In the genomic region with DNA sequence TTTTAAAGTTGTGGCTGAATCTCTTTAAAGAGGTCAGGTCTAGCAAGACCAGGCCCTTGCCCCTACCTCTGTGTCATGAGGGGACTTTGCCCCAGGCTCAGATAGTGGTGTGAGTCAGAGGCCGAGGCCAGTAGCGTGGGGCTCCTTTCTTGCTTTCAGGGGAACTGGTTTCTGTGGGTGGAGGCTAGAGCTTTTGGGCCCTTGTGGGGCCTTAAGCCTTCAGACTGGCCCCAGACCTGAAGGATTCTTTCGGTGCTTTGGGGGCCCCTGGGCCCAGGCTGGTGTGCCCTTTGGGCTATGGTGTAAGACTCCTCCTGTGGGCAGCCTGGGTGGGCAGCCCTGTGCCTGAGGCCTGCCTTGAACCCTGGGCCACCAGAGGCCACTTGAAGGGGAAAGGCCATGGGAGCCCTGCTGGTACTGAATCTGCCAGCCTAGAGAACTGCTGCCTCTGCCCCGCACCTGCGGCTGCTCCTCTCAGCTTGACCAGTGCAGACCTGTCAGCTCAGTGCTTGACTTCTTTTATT, we compare ENCODE assay signal across 1 cellular context.
TF ChIP-seq lines count a peak whose summit lies in the region.

No MANE protein-coding gene starts in this region.

TF ChIP-seq in HepG2, 621 proteins besides CTCF, POLR2A, EP300 and RAD21 (continued from another document and continues in another):
- TF ChIP-seq, protein P1, sequence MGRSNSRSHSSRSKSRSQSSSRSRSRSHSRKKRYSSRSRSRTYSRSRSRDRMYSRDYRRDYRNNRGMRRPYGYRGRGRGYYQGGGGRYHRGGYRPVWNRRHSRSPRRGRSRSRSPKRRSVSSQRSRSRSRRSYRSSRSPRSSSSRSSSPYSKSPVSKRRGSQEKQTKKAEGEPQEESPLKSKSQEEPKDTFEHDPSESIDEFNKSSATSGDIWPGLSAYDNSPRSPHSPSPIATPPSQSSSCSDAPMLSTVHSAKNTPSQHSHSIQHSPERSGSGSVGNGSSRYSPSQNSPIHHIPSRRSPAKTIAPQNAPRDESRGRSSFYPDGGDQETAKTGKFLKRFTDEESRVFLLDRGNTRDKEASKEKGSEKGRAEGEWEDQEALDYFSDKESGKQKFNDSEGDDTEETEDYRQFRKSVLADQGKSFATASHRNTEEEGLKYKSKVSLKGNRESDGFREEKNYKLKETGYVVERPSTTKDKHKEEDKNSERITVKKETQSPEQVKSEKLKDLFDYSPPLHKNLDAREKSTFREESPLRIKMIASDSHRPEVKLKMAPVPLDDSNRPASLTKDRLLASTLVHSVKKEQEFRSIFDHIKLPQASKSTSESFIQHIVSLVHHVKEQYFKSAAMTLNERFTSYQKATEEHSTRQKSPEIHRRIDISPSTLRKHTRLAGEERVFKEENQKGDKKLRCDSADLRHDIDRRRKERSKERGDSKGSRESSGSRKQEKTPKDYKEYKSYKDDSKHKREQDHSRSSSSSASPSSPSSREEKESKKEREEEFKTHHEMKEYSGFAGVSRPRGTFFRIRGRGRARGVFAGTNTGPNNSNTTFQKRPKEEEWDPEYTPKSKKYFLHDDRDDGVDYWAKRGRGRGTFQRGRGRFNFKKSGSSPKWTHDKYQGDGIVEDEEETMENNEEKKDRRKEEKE (IDR thresholded peaks at IDR 0.05) = no peak
- peak; percentile 25; the same call in 1 of the 2 replicates for TF ChIP-seq SP5 (CRISPR knock-in tag; IDR thresholded peaks at IDR 0.05; ENCODE audit: borderline replicate concordance, low read depth)
- TF ChIP-seq MIXL1 (CRISPR knock-in tag; IDR thresholded peaks at IDR 0.05) = no peak
- no peak for TF ChIP-seq MAFK (conservative IDR thresholded peaks at IDR 0.05 in 1 of 2, IDR thresholded peaks at IDR 0.05 in 1 of 2; ENCODE audit: low read length in 2 of 2)
- no peak for TF ChIP-seq SOX13 (IDR thresholded peaks at IDR 0.05)
- TF ChIP-seq SOX13 (CRISPR knock-in tag; conservative IDR thresholded peaks at IDR 0.05 in 1 of 2, IDR thresholded peaks at IDR 0.05 in 1 of 2) = 0 out of 4 replicates have a peak, but pooled peaks of 1 of the 2 experiments have one; percentile 10
- TF ChIP-seq ZNF329 (CRISPR knock-in tag; IDR thresholded peaks at IDR 0.05; ENCODE audit: low read depth) = no peak
- no peak for TF ChIP-seq JARID2 (CRISPR knock-in tag; IDR thresholded peaks at IDR 0.05; ENCODE audit: insufficient replicate concordance)
- TF ChIP-seq ZNF501 (CRISPR knock-in tag; IDR thresholded peaks at IDR 0.05) = peak; percentile 63
- peak; percentile 39 for TF ChIP-seq POLR2AphosphoS5 (IDR thresholded peaks at IDR 0.05; ENCODE audit: low read depth, low read length)
- TF ChIP-seq, protein P2, sequence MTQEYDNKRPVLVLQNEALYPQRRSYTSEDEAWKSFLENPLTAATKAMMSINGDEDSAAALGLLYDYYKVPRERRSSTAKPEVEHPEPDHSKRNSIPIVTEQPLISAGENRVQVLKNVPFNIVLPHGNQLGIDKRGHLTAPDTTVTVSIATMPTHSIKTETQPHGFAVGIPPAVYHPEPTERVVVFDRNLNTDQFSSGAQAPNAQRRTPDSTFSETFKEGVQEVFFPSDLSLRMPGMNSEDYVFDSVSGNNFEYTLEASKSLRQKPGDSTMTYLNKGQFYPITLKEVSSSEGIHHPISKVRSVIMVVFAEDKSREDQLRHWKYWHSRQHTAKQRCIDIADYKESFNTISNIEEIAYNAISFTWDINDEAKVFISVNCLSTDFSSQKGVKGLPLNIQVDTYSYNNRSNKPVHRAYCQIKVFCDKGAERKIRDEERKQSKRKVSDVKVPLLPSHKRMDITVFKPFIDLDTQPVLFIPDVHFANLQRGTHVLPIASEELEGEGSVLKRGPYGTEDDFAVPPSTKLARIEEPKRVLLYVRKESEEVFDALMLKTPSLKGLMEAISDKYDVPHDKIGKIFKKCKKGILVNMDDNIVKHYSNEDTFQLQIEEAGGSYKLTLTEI (CRISPR knock-in tag; conservative IDR thresholded peaks at IDR 0.05) = no peak
- peak; percentile 49; the same call in 1 of the 2 replicates for TF ChIP-seq ZNF782 (CRISPR knock-in tag; IDR thresholded peaks at IDR 0.05; ENCODE audit: borderline replicate concordance)
- TF ChIP-seq GPN1 (CRISPR knock-in tag; IDR thresholded peaks at IDR 0.05; ENCODE audit: borderline replicate concordance) = no peak
- no peak for TF ChIP-seq ZNF550 (CRISPR knock-in tag; IDR thresholded peaks at IDR 0.05; ENCODE audit: borderline replicate concordance)
- TF ChIP-seq, protein P3, sequence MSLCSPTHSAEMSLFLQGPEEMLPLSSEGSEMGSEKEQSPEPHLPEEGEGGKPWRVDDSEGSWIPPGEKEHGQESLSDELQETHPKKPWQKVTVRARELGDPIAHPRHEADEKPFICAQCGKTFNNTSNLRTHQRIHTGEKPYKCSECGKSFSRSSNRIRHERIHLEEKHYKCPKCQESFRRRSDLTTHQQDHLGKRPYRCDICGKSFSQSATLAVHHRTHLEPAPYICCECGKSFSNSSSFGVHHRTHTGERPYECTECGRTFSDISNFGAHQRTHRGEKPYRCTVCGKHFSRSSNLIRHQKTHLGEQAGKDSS (CRISPR knock-in tag; IDR thresholded peaks at IDR 0.05; ENCODE audit: borderline replicate concordance, low read depth) = no peak
- peak; percentile 59; the same call in 1 of the 2 replicates for TF ChIP-seq RXRA (CRISPR knock-in tag; IDR thresholded peaks at IDR 0.05)
- TF ChIP-seq ZMYM4 (CRISPR knock-in tag; IDR thresholded peaks at IDR 0.05) = peak; percentile 32; the same call in 1 of the 2 replicates
- TF ChIP-seq TBX2 (CRISPR knock-in tag; IDR thresholded peaks at IDR 0.05; ENCODE audit: borderline replicate concordance) = peak; percentile 44; the same call in 1 of the 2 replicates
- TF ChIP-seq ATAD3A (CRISPR knock-in tag; IDR thresholded peaks at IDR 0.05) = no peak
- no peak for TF ChIP-seq ZNF747 (CRISPR knock-in tag; IDR thresholded peaks at IDR 0.05; ENCODE audit: borderline replicate concordance)
- TF ChIP-seq MTF1 (CRISPR knock-in tag; IDR thresholded peaks at IDR 0.05) = no peak
- no peak for TF ChIP-seq MTF2 (CRISPR knock-in tag; IDR thresholded peaks at IDR 0.05; ENCODE audit: borderline replicate concordance)
- 0 out of 2 replicates have a peak, but pooled peaks have one; percentile 41 for TF ChIP-seq NAIF1 (CRISPR knock-in tag; IDR thresholded peaks at IDR 0.05; ENCODE audit: borderline replicate concordance)
- TF ChIP-seq ZNF552 (CRISPR knock-in tag; IDR thresholded peaks at IDR 0.05; ENCODE audit: borderline replicate concordance) = no peak
- TF ChIP-seq ZIK1 (CRISPR knock-in tag; IDR thresholded peaks at IDR 0.05; ENCODE audit: borderline replicate concordance, low read depth) = 0 out of 2 replicates have a peak, but pooled peaks have one; percentile 41
- no peak for TF ChIP-seq PRPF4 (IDR thresholded peaks at IDR 0.05; ENCODE audit: low read depth, low read length, poor library complexity, severe bottlenecking)
- no peak for TF ChIP-seq PRMT3 (CRISPR knock-in tag; IDR thresholded peaks at IDR 0.05; ENCODE audit: borderline replicate concordance, low read depth)
- TF ChIP-seq, protein P4, sequence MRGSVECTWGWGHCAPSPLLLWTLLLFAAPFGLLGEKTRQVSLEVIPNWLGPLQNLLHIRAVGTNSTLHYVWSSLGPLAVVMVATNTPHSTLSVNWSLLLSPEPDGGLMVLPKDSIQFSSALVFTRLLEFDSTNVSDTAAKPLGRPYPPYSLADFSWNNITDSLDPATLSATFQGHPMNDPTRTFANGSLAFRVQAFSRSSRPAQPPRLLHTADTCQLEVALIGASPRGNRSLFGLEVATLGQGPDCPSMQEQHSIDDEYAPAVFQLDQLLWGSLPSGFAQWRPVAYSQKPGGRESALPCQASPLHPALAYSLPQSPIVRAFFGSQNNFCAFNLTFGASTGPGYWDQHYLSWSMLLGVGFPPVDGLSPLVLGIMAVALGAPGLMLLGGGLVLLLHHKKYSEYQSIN (CRISPR knock-in tag; IDR thresholded peaks at IDR 0.05; ENCODE audit: borderline replicate concordance) = no peak
- TF ChIP-seq, protein P5, sequence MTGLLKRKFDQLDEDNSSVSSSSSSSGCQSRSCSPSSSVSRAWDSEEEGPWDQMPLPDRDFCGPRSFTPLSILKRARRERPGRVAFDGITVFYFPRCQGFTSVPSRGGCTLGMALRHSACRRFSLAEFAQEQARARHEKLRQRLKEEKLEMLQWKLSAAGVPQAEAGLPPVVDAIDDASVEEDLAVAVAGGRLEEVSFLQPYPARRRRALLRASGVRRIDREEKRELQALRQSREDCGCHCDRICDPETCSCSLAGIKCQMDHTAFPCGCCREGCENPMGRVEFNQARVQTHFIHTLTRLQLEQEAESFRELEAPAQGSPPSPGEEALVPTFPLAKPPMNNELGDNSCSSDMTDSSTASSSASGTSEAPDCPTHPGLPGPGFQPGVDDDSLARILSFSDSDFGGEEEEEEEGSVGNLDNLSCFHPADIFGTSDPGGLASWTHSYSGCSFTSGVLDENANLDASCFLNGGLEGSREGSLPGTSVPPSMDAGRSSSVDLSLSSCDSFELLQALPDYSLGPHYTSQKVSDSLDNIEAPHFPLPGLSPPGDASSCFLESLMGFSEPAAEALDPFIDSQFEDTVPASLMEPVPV (CRISPR knock-in tag; IDR thresholded peaks at IDR 0.05) = no peak
- TF ChIP-seq, protein P6, sequence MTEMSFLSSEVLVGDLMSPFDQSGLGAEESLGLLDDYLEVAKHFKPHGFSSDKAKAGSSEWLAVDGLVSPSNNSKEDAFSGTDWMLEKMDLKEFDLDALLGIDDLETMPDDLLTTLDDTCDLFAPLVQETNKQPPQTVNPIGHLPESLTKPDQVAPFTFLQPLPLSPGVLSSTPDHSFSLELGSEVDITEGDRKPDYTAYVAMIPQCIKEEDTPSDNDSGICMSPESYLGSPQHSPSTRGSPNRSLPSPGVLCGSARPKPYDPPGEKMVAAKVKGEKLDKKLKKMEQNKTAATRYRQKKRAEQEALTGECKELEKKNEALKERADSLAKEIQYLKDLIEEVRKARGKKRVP (CRISPR knock-in tag; IDR thresholded peaks at IDR 0.05) = no peak
- TF ChIP-seq ZNF383 (CRISPR knock-in tag; IDR thresholded peaks at IDR 0.05; ENCODE audit: borderline replicate concordance) = no peak
- TF ChIP-seq, protein P7, sequence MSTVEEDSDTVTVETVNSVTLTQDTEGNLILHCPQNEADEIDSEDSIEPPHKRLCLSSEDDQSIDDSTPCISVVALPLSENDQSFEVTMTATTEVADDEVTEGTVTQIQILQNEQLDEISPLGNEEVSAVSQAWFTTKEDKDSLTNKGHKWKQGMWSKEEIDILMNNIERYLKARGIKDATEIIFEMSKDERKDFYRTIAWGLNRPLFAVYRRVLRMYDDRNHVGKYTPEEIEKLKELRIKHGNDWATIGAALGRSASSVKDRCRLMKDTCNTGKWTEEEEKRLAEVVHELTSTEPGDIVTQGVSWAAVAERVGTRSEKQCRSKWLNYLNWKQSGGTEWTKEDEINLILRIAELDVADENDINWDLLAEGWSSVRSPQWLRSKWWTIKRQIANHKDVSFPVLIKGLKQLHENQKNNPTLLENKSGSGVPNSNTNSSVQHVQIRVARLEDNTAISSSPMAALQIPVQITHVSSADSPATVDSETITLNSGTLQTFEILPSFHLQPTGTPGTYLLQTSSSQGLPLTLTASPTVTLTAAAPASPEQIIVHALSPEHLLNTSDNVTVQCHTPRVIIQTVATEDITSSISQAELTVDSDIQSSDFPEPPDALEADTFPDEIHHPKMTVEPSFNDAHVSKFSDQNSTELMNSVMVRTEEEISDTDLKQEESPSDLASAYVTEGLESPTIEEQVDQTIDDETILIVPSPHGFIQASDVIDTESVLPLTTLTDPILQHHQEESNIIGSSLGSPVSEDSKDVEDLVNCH (CRISPR knock-in tag; IDR thresholded peaks at IDR 0.05) = no peak
- peak; percentile 34; the same call in 1 of the 2 replicates for TF ChIP-seq MTA1 (CRISPR knock-in tag; IDR thresholded peaks at IDR 0.05; ENCODE audit: borderline replicate concordance)
- no peak for TF ChIP-seq ZC3H4 (CRISPR knock-in tag; IDR thresholded peaks at IDR 0.05; ENCODE audit: borderline replicate concordance)
- TF ChIP-seq ZNF530 (CRISPR knock-in tag; IDR thresholded peaks at IDR 0.05; ENCODE audit: low read depth) = no peak
- TF ChIP-seq RARA (CRISPR knock-in tag; IDR thresholded peaks at IDR 0.05) = peak; percentile 78; the same call in 1 of the 2 replicates
- no peak for TF ChIP-seq ZNF878 (CRISPR knock-in tag; IDR thresholded peaks at IDR 0.05)
- no peak for TF ChIP-seq SIX4 (CRISPR knock-in tag; IDR thresholded peaks at IDR 0.05)
- peak; percentile 70; the same call in 1 of the 2 replicates for TF ChIP-seq KLF6 (CRISPR knock-in tag; IDR thresholded peaks at IDR 0.05)
- no peak for TF ChIP-seq CCAR2 (optimal IDR thresholded peaks at IDR 0.05; ENCODE audit: low read depth, low read length)
- peak; percentile 27; the same call in 1 of the 2 replicates for TF ChIP-seq IRF2 (CRISPR knock-in tag; IDR thresholded peaks at IDR 0.05)
- TF ChIP-seq SPEN (CRISPR knock-in tag; IDR thresholded peaks at IDR 0.05; ENCODE audit: low read depth) = no peak
- TF ChIP-seq, protein P8, sequence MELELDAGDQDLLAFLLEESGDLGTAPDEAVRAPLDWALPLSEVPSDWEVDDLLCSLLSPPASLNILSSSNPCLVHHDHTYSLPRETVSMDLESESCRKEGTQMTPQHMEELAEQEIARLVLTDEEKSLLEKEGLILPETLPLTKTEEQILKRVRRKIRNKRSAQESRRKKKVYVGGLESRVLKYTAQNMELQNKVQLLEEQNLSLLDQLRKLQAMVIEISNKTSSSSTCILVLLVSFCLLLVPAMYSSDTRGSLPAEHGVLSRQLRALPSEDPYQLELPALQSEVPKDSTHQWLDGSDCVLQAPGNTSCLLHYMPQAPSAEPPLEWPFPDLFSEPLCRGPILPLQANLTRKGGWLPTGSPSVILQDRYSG (CRISPR knock-in tag; IDR thresholded peaks at IDR 0.05) = no peak
- TF ChIP-seq ELF3 (CRISPR knock-in tag; IDR thresholded peaks at IDR 0.05) = peak; percentile 18; the same call in 1 of the 2 replicates
- TF ChIP-seq, protein P9, sequence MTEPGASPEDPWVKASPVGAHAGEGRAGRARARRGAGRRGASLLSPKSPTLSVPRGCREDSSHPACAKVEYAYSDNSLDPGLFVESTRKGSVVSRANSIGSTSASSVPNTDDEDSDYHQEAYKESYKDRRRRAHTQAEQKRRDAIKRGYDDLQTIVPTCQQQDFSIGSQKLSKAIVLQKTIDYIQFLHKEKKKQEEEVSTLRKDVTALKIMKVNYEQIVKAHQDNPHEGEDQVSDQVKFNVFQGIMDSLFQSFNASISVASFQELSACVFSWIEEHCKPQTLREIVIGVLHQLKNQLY (CRISPR knock-in tag; IDR thresholded peaks at IDR 0.05) = peak; percentile 43; the same call in 1 of the 2 replicates
- TF ChIP-seq, protein P10, sequence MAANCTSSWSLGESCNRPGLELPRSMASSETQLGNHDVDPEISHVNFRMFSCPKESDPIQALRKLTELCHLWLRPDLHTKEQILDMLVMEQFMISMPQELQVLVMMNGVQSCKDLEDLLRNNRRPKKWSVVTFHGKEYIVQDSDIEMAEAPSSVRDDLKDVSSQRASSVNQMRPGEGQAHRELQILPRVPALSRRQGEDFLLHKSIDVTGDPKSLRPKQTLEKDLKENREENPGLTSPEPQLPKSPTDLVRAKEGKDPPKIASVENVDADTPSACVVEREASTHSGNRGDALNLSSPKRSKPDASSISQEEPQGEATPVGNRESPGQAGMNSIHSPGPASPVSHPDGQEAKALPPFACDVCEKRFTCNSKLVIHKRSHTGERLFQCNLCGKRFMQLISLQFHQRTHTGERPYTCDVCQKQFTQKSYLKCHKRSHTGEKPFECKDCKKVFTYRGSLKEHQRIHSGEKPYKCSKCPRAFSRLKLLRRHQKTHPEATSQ (CRISPR knock-in tag; IDR thresholded peaks at IDR 0.05; ENCODE audit: borderline replicate concordance) = no peak
- TF ChIP-seq, protein P11, sequence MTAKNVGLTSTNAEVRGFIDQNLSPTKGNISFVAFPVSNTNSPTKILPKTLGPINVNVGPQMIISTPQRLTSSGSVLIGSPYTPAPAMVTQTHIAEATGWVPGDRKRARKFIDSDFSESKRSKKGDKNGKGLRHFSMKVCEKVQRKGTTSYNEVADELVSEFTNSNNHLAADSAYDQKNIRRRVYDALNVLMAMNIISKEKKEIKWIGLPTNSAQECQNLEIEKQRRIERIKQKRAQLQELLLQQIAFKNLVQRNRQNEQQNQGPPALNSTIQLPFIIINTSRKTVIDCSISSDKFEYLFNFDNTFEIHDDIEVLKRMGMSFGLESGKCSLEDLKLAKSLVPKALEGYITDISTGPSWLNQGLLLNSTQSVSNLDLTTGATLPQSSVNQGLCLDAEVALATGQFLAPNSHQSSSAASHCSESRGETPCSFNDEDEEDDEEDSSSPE (CRISPR knock-in tag; IDR thresholded peaks at IDR 0.05) = no peak
